In the genomic region with DNA sequence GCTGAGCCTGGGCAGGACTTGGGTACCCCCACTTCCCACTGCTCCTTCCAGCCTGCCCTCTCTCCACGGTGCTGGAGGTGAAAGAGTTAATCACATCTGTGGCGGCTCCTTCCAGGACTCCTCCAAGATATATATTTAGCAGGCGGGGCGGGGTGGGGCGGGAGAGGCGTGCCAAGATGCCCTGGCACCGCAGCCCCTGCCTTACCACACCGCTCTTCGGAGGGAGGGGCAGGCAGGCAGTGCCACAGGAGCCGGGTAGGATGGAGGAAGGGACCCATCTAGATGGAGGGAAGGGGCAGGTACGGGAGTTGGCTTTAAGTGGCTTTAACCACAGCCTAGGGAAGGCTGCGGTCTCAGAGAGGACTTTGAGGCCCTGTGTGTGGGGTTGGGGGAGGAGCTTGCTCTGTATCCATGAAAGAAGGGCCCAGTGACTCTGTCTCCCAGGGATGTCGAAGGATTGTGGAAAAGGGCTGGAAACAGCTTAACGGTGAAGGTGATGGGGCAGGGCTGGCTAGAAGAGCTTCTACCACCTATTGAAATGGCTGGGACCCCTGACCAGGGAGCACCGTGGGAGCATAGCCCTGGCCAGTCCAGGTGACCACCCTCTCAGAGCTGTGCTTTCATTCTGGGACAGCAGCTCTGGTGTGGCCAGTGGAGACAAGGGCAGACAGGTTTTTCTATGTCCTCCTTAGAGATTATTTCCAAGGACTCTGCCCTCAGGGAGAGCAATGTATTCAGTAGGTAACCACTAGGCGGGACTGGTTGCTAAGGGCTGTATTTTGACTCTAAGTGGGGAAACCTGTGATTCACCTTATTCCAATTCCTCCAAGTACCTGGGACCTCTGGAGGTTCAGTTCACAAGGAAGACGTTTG, we compare ENCODE assay signal across 8 cellular contexts. TPM values are rescaled to one million over a fixed set of nuclear protein-coding genes. Genes with fewer than 3 reads are reported as not detected.
DNase-seq lines count a peak whose midpoint lies in the region; ATAC-seq and TF ChIP-seq lines count a peak whose summit lies in the region.

No MANE protein-coding gene starts in this region.

- H2BK5ac ChIP-seq in trophoblast cell (ENCODE audit: low read depth, low read length, poor library complexity): no peak overlapping the region

- no peaks in the 10 kb centered on the region for H3K36me3 Mint-ChIP-seq in activated CD4-positive, alpha-beta T cell treated with anti-CD3 and anti-CD28 coated beads for 36 hours (ENCODE audit: low read depth)

- H3K27me3 ChIP-seq in esophagus muscularis mucosa (no peaks in the 10 kb centered on the region), trophoblast cell (ENCODE audit: insufficient read depth, low read length) (no peaks in the 10 kb centered on the region)

- H3K27ac ChIP-seq in esophagus muscularis mucosa (replicated peaks in 1 of 4): peak overlapping the region; percentile 10 to 53 (median 40)
- no peak overlapping the region for H3K27ac ChIP-seq in trophoblast cell (ENCODE audit: low read depth, low read length)

- H4K91ac ChIP-seq in trophoblast cell (ENCODE audit: low read depth, low read length): no peak overlapping the region

- no peak overlapping the region for H3K23ac ChIP-seq in trophoblast cell (ENCODE audit: low read length)

- no peak overlapping the region for H3K27ac Mint-ChIP-seq in activated CD4-positive, alpha-beta T cell treated with anti-CD3 and anti-CD28 coated beads for 36 hours

- H3K4me3 ChIP-seq in esophagus muscularis mucosa: peak overlapping the region; percentile 15 to 25 (median 22)
- H3K4me3 ChIP-seq in trophoblast cell (ENCODE audit: low read depth, low read length): no peak overlapping the region

- intact Hi-C loops in esophagus muscularis mucosa (cut with DNase I): loop anchor here (5.0 kb wide), 1 partner anchor 47 kb away; no protein-coding TSS in a partner anchor
- intact Hi-C loops in posterior vena cava (cut with DNase I): no loop called here
- intact Hi-C loops in activated CD4-positive, alpha-beta T cell treated with anti-CD3 and anti-CD28 coated beads for 36 hours (cut with DNase I, micrococcal nuclease): no loop called here

- TF ChIP-seq CTCF in esophagus muscularis mucosa (IDR thresholded peaks at IDR 0.05): no peak

- no peaks in the 10 kb centered on the region for H3K4me1 Mint-ChIP-seq in activated CD4-positive, alpha-beta T cell treated with anti-CD3 and anti-CD28 coated beads for 36 hours

- no peaks in the 10 kb centered on the region for H3K36me3 ChIP-seq in esophagus muscularis mucosa
- H3K36me3 ChIP-seq in trophoblast cell (ENCODE audit: control insufficient read depth in 1 of 2, insufficient read depth in 2 of 2, low read length in 2 of 2): no peaks in the 10 kb centered on the region

- no peak overlapping the region for H3K9ac ChIP-seq in trophoblast cell (ENCODE audit: low read length)

- H3K27me3 Mint-ChIP-seq in activated CD4-positive, alpha-beta T cell treated with anti-CD3 and anti-CD28 coated beads for 36 hours: no peaks in the 10 kb centered on the region

- H2BK120ac ChIP-seq in trophoblast cell (ENCODE audit: insufficient read depth, low read length, poor library complexity): no peak overlapping the region

- H4K8ac ChIP-seq in trophoblast cell (ENCODE audit: low read depth, low read length): no peak overlapping the region

- H3K4me1 ChIP-seq in esophagus muscularis mucosa (peaks cover 15 to 19% (median 16%) of the 10 kb centered on the region in 4 donors), trophoblast cell (ENCODE audit: control insufficient read depth in 1 of 2, insufficient read depth in 2 of 2, low read length in 2 of 2) (peaks cover 9% of the 10 kb centered on the region in 2 experiments)

- no peaks in the 10 kb centered on the region for H3K79me1 ChIP-seq in trophoblast cell (ENCODE audit: low read length)

- no peaks in the 10 kb centered on the region for H3K79me2 ChIP-seq in trophoblast cell (ENCODE audit: control insufficient read depth, insufficient read depth, low read length, poor library complexity)

- no peak for TF ChIP-seq POLR2A in esophagus muscularis mucosa (IDR thresholded peaks at IDR 0.05; ENCODE audit: low read depth)

- no peak overlapping the region for H4K12ac ChIP-seq in trophoblast cell (ENCODE audit: low read depth, low read length)

- no peak for TF ChIP-seq EP300 in esophagus muscularis mucosa (IDR thresholded peaks at IDR 0.05)

- DNase-seq in ELF-1 (ENCODE audit: low read depth, low spot score): peak; percentile 72
- DNase-seq in NCI-H2171 treated with DMSO at 0.1 percent for 48 hours (lab: John Stamatoyannopoulos, UW): peak; percentile 69
- DNase-seq in esophagus muscularis mucosa (ENCODE audit: extremely low spot score): no peak
- peak; percentile 52 to 64 for DNase-seq in trophoblast cell
- DNase-seq in posterior vena cava (ENCODE audit: low spot score): no peak
- no peak for DNase-seq in activated CD4-positive, alpha-beta T cell treated with anti-CD3 and anti-CD28 coated beads for 36 hours
- DNase-seq in NCI-H2029 (lab: John Stamatoyannopoulos, UW): no peak

- H2AFZ ChIP-seq in trophoblast cell (ENCODE audit: insufficient read depth, low read length, poor library complexity): no peak overlapping the region

- H2AK5ac ChIP-seq in trophoblast cell (ENCODE audit: low read length): no peak overlapping the region

- CTCF ChIA-PET in activated CD4-positive, alpha-beta T cell treated with anti-CD3 and anti-CD28 coated beads for 36 hours (lab: Charles Lee): interaction anchor here (0.5 to 5.4 kb wide), 15 partner anchors 9 to 290 kb away, joined by 3 to 93 read pairs (median 8); a partner anchor contains a TSS

- no peak overlapping the region for H2BK12ac ChIP-seq in trophoblast cell (ENCODE audit: low read length)

- POLR2A ChIA-PET in activated CD4-positive, alpha-beta T cell treated with anti-CD3 and anti-CD28 coated beads for 36 hours (lab: Charles Lee): no interaction called here

- no peak overlapping the region for H3K14ac ChIP-seq in trophoblast cell (ENCODE audit: low read length)

- H3K4me3 Mint-ChIP-seq in activated CD4-positive, alpha-beta T cell treated with anti-CD3 and anti-CD28 coated beads for 36 hours: no peak overlapping the region

- H3K9me3 Mint-ChIP-seq in activated CD4-positive, alpha-beta T cell treated with anti-CD3 and anti-CD28 coated beads for 36 hours (ENCODE audit: low read depth): no peaks in the 10 kb centered on the region

- H3K9me3 ChIP-seq in esophagus muscularis mucosa (no peaks in the 10 kb centered on the region), trophoblast cell (ENCODE audit: insufficient read depth, low read depth, low read length) (no peaks in the 10 kb centered on the region)

- H3K4me2 ChIP-seq in trophoblast cell (ENCODE audit: low read length): no peak overlapping the region

- 31% methylated on average over 14 of the region's 17 CpGs for WGBS in esophagus muscularis mucosa
- WGBS in trophoblast cell (ENCODE audit: extremely low coverage, insufficient coverage, insufficient read length): no CpG with 5 or more reads among the region's 17 CpGs

- H3K18ac ChIP-seq in trophoblast cell (ENCODE audit: low read length): no peak overlapping the region

- H3K4ac ChIP-seq in trophoblast cell (ENCODE audit: low read depth, low read length): no peak overlapping the region

- ATAC-seq in activated CD4-positive, alpha-beta T cell treated with anti-CD3 and anti-CD28 coated beads for 36 hours: no peak
- ATAC-seq in GM19463 (IDR thresholded peaks at IDR 0.05; ENCODE audit: unreplicated experiment): no peak

RNA-seq across cellular contexts. Expression of a gene that starts 13.0 kb away (rescaled TPM):
- total RNA-seq in esophagus muscularis mucosa: under 1 TPM in 3 of 4 donors, not detected in 1; 0.39 to 0.83 (median 0.40) TPM
- not detected in 2 replicates for polyA plus RNA-seq in trophoblast cell (2013)
- total RNA-seq in posterior vena cava: under 1 TPM in 1 of 2 donors, not detected in 1; 0.14 TPM
- total RNA-seq in activated CD4-positive, alpha-beta T cell treated with anti-CD3 and anti-CD28 coated beads for 36 hours: not detected

RNA-seq across cellular contexts. Expression of a gene that starts 18.7 kb away (rescaled TPM):
- total RNA-seq in esophagus muscularis mucosa (under 1 TPM in 1 of 4 donors, not detected in 3; 0.17 TPM), posterior vena cava (not detected)
- not detected in 2 replicates for polyA plus RNA-seq in trophoblast cell (2013)
- not detected for total RNA-seq in activated CD4-positive, alpha-beta T cell treated with anti-CD3 and anti-CD28 coated beads for 36 hours

RNA-seq across cellular contexts. Expression of a gene that starts 51.6 kb away (rescaled TPM):
- 10 to 100 TPM; 12.6 to 23.6 (median 14.5) TPM for total RNA-seq in esophagus muscularis mucosa
- polyA plus RNA-seq in trophoblast cell (2013): 26.2 and 26.4 TPM in 2 replicates
- 10 to 100 TPM in 1 of 2 donors, 1 to 10 TPM in 1; 7.3 to 12.9 TPM for total RNA-seq in posterior vena cava
- 1 to 10 TPM in 1 of 2 experiments, under 1 TPM in 1; 0.97 to 1.3 TPM for total RNA-seq in activated CD4-positive, alpha-beta T cell treated with anti-CD3 and anti-CD28 coated beads for 36 hours

RNA-seq across cellular contexts. Expression of a gene that starts 54.3 kb away (rescaled TPM):
- total RNA-seq in esophagus muscularis mucosa (1 to 10 TPM in 3 of 4 donors, under 1 TPM in 1; under 0.01 to 3.8 (median 1.3) TPM), posterior vena cava (1 to 10 TPM; 1.4 to 2.3 TPM)
- polyA plus RNA-seq in trophoblast cell (2013): not detected in 2 replicates
- total RNA-seq in activated CD4-positive, alpha-beta T cell treated with anti-CD3 and anti-CD28 coated beads for 36 hours: under 1 TPM in 1 of 2 experiments, not detected in 1; 0.11 TPM

Comparison
In these comparisons a context has a peak if more than half of its experiments do, and no peak if none do; other contexts are left out.
1. DNase-seq: peak in ELF-1 (single experiment), NCI-H2171 treated with DMSO at 0.1 percent for 48 hours (single experiment) and trophoblast cell (2 of 2); none in esophagus muscularis mucosa (single experiment), posterior vena cava (single experiment), activated CD4-positive, alpha-beta T cell treated with anti-CD3 and anti-CD28 coated beads for 36 hours (single experiment) and NCI-H2029 (single experiment).